In genomic region chr19:14519860-14520407, GRCh38 we compare ENCODE assay signal across 8 cellular contexts. TPM values are rescaled to one million over a fixed set of nuclear protein-coding genes. Genes with fewer than 3 reads are reported as not detected.
DNase-seq lines count a peak whose midpoint lies in the region; ATAC-seq, FAIRE-seq and TF ChIP-seq lines count a peak whose summit lies in the region.

No MANE protein-coding gene starts in this region.

- peak; percentile 34 for DNase-seq in DMS53 treated with DMSO at 0.1 percent for 48 hours (lab: John Stamatoyannopoulos, UW; ENCODE audit: unreplicated experiment)
- peak; percentile 98 for DNase-seq in RCC 7860 (ENCODE audit: low spot score)
- DNase-seq in epithelial cell of prostate (ENCODE audit: low read depth, low spot score), result peak; percentile 93
- DNase-seq in progenitor cell of endocrine pancreas (ENCODE audit: low spot score, unreplicated experiment), result no peak
- no peak for DNase-seq in NCI-H510A (lab: John Stamatoyannopoulos, UW)
- DNase-seq in NCI-H446 (lab: John Stamatoyannopoulos, UW), result no peak
- DNase-seq in amniotic stem cell (lab: John Stamatoyannopoulos, UW), result no peak

- peaks cover 30% of the 10 kb centered on the region for H3K4me1 Mint-ChIP-seq in progenitor cell of endocrine pancreas (ENCODE audit: low read depth)

- peaks cover 13% of the 10 kb centered on the region for H3K36me3 Mint-ChIP-seq in progenitor cell of endocrine pancreas (ENCODE audit: insufficient read depth)

- no peak overlapping the region for H3K4me3 Mint-ChIP-seq in progenitor cell of endocrine pancreas (ENCODE audit: low read depth)

- ATAC-seq in HG02798 (IDR thresholded peaks at IDR 0.05; ENCODE audit: poor library complexity, unreplicated experiment), result no peak

- H3K27ac Mint-ChIP-seq in progenitor cell of endocrine pancreas, result peak overlapping the region; percentile 91

- peak; percentile 76 for FAIRE-seq in RCC 7860 (lab: Jason Lieb, UNC)

- no peak for TF ChIP-seq CTCF in progenitor cell of endocrine pancreas (IDR thresholded peaks at IDR 0.05; ENCODE audit: unreplicated experiment)

- no peaks in the 10 kb centered on the region for H3K27me3 Mint-ChIP-seq in progenitor cell of endocrine pancreas

- H3K9me3 Mint-ChIP-seq in progenitor cell of endocrine pancreas (ENCODE audit: low read depth), result no peaks in the 10 kb centered on the region

- peak overlapping the region; percentile 98 for H3K27ac ChIP-seq in epithelial cell of prostate

RNA-seq across cellular contexts. Expression of gene DNAJB1, which starts 1.7 kb away (rescaled TPM):
- total RNA-seq in progenitor cell of endocrine pancreas, result 94.7 and 97.0 TPM in 2 replicates

RNA-seq across cellular contexts. Expression of gene TECR, which starts 9.5 kb away (rescaled TPM):
- 170 and 186 TPM in 2 replicates for total RNA-seq in progenitor cell of endocrine pancreas

RNA-seq across cellular contexts. Expression of gene GIPC1, which starts 24.0 kb away (rescaled TPM):
- 66.5 and 77.4 TPM in 2 replicates for total RNA-seq in progenitor cell of endocrine pancreas

RNA-seq across cellular contexts. Expression of gene PTGER1, which starts 44.8 kb away (rescaled TPM):
- 0.34 and 0.84 TPM in 2 replicates for total RNA-seq in progenitor cell of endocrine pancreas

RNA-seq across cellular contexts. Expression of gene NDUFB7, which starts 51.9 kb away (rescaled TPM):
- 117 and 120 TPM in 2 replicates for total RNA-seq in progenitor cell of endocrine pancreas

Comparison
In these comparisons a context has a peak if more than half of its experiments do, and no peak if none do; other contexts are left out.
1. DNase-seq: peak in DMS53 treated with DMSO at 0.1 percent for 48 hours (single experiment), RCC 7860 (single experiment) and epithelial cell of prostate (single experiment); none in progenitor cell of endocrine pancreas (single experiment), NCI-H510A (single experiment), NCI-H446 (0 of 2) and amniotic stem cell (single experiment).